28 cellular contexts compared by ENCODE assay signal in the genomic region with DNA sequence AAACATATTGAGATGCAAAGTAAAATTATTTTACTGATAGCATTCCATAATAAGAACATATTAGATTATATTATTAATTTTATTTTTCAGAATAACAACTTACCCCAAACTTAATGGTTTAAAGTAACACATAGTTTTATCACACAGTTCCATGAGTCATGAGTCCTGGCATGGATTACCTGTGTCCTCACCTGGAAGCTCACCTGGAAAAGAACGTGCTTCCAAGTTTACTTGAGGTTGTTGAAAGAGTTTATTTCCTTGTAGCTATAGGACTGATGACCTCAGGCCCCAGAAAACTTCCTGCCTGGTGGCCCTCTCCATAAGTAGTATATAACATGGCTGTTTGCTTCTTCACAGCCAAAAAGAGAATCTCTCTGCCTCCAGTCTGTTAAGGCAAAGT.
"Had no signal": no experiment of that assay in that cellular context is flagged by ENCODE, and none has a peak within 500 bp of the region (broad histone marks: within the 10 kb centered on the region; RNA-seq: fewer than 3 reads in every experiment).

No MANE protein-coding gene starts in this region.

- H3K36me3 Mint-ChIP-seq: activated naive CD8-positive, alpha-beta T cell; natural killer cell had no signal

- H3K9me3 Mint-ChIP-seq: activated T-cell treated with anti-CD3 and anti-CD28 coated beads, Interleukin-2, amount 50 U/mL, for 4 hours; activated T-helper 2 cell treated with anti-CD3 and anti-CD28 coated beads, Interferon-gamma antibody, Interleukin-2, Interleukin-4, amounts not matched to agents 10 μg/mL and 5 μg/mL and 100 μg/mL, durations not matched to agents 14 hours and 24 hours and 36 hours; central memory CD8-positive, alpha-beta T cell; effector memory CD8-positive, alpha-beta T cell; natural killer cell had no signal

- H3K4me1 Mint-ChIP-seq: central memory CD8-positive, alpha-beta T cell; natural killer cell; T-helper 17 cell had no signal

- H3K4me1 ChIP-seq: adrenal gland, ascending aorta, esophagus squamous epithelium, gastroesophageal sphincter, heart left ventricle, spleen, upper lobe of left lung had no signal

- H3K4me3 Mint-ChIP-seq: activated naive CD8-positive, alpha-beta T cell; activated T-cell treated with anti-CD3 and anti-CD28 coated beads, Interleukin-2, amount 50 U/mL, for 4 hours; central memory CD8-positive, alpha-beta T cell; effector memory CD8-positive, alpha-beta T cell; natural killer cell; T-helper 17 cell had no signal

- H3K9me3 ChIP-seq: adrenal gland, ascending aorta, esophagus squamous epithelium, gastroesophageal sphincter, heart left ventricle, spleen, upper lobe of left lung had no signal

- ATAC-seq: activated T-cell treated with anti-CD3 and anti-CD28 coated beads, Interleukin-2, amount 50 U/mL, for 4 hours; effector memory CD8-positive, alpha-beta T cell; gastroesophageal sphincter; heart left ventricle; left lobe of liver; natural killer cell; T-helper 17 cell had no signal

- FAIRE-seq: colon, endothelial cell of umbilical vein, keratinocyte had no signal

- H3K27ac Mint-ChIP-seq: activated naive CD8-positive, alpha-beta T cell; activated T-helper 2 cell treated with anti-CD3 and anti-CD28 coated beads, Interferon-gamma antibody, Interleukin-2, Interleukin-4, amounts not matched to agents 10 μg/mL and 5 μg/mL and 100 μg/mL, durations not matched to agents 14 hours and 24 hours and 36 hours; effector memory CD8-positive, alpha-beta T cell; natural killer cell; progenitor cell of endocrine pancreas; T-helper 17 cell had no signal

- H3K27me3 ChIP-seq: ascending aorta, esophagus squamous epithelium, gastroesophageal sphincter, heart left ventricle, spleen, upper lobe of left lung had no signal

- H3K4me3 ChIP-seq: adrenal gland, ascending aorta, esophagus squamous epithelium, gastroesophageal sphincter, heart left ventricle, lung, spleen, upper lobe of left lung had no signal

- H3K27ac ChIP-seq: adrenal gland, ascending aorta, esophagus squamous epithelium, gastroesophageal sphincter, heart left ventricle, spleen, upper lobe of left lung had no signal

- DNase-seq: activated CD4-positive, alpha-beta T cell treated with anti-CD3 and anti-CD28 coated beads for 4 hours; activated CD4-positive, alpha-beta T cell treated with anti-CD3 and anti-CD28 coated beads, Interleukin-2, amount 50 U/mL, for 48 hours; activated CD4-positive, CD25-positive, alpha-beta regulatory T cell; activated CD8-positive, alpha-beta memory T cell treated with anti-CD3 and anti-CD28 coated beads, Interleukin-2, amount 50 U/mL, for 48 hours; activated naive CD4-positive, alpha-beta T cell; activated T-cell treated with anti-CD3 and anti-CD28 coated beads, Interleukin-2, amount 50 U/mL, for 4 hours; adrenal gland; effector memory CD8-positive, alpha-beta T cell; esophagus squamous epithelium; heart left ventricle; natural killer cell; retina; spleen; stimulated activated CD4-positive, alpha-beta T cell treated with anti-CD3 and anti-CD28 coated beads, Interleukin-4, amount 100 ng/mL, for 1 hour; stimulated activated naive CD4-positive, alpha-beta T cell treated with Interleukin-2 at 50 U/mL for 16 hours; T-helper 17 cell; upper lobe of left lung had no signal

- H3K27me3 Mint-ChIP-seq: activated naive CD8-positive, alpha-beta T cell; central memory CD8-positive, alpha-beta T cell; effector memory CD8-positive, alpha-beta T cell; progenitor cell of endocrine pancreas; T-helper 17 cell had no signal

- H3K36me3 ChIP-seq: adrenal gland, ascending aorta, esophagus squamous epithelium, gastroesophageal sphincter, heart left ventricle, spleen, upper lobe of left lung had no signal
